ENCODE assay signal across 1 cellular context in the genomic region with DNA sequence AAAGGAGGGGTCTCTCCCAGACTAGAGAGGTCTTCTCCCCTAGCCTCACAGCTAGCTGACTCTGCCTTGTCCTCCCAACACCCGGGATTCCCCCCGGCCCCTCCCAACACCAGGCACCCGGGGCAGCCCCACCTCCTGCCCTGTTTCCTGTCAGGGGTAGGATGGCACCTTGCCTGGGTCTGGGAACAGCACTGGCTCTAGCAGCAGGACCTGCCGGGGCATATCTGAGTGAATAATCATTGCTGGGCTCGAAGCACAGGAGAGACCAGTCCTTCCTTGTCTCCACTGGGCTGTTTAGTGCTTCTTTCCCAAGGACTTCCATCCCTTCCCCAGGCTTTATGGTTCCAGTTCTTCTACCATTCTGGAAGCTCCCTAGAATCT.
TF ChIP-seq lines count a peak whose summit lies in the region.

No MANE protein-coding gene starts in this region.

TF ChIP-seq in SK-N-SH, 30 proteins besides CTCF, POLR2A, EP300 and RAD21 (continued from another document):
- TF ChIP-seq MAX (IDR thresholded peaks at IDR 0.05; ENCODE audit: low read depth): peak; percentile 48; the same call in 1 of the 2 replicates
- peak; percentile 18; the same call in 1 of the 2 replicates for TF ChIP-seq GATA2 (CRISPR knock-in tag; IDR thresholded peaks at IDR 0.05)
- no peak for TF ChIP-seq EZH2phosphoT487 (IDR thresholded peaks at IDR 0.05; ENCODE audit: borderline replicate concordance, low read depth)
- no peak for TF ChIP-seq REST (IDR thresholded peaks at IDR 0.05; ENCODE audit: low read depth, low read length)
- peak; percentile 37 for TF ChIP-seq PBX3 (IDR thresholded peaks at IDR 0.05)
- no peak for TF ChIP-seq GABPA (IDR thresholded peaks at IDR 0.05; ENCODE audit: low read depth)
- no peak for TF ChIP-seq SMC3 (IDR thresholded peaks at IDR 0.05; ENCODE audit: low read depth, low read length)
- no peak for TF ChIP-seq MEF2A (IDR thresholded peaks at IDR 0.05; ENCODE audit: borderline replicate concordance, low read depth)
- no peak for TF ChIP-seq SIN3A (IDR thresholded peaks at IDR 0.05; ENCODE audit: borderline replicate concordance, low read depth, low read length)
- no peak for TF ChIP-seq POLR2AphosphoS5 (IDR thresholded peaks at IDR 0.05; ENCODE audit: low read depth, low read length)
